In genomic region chr6:163679753-163680152, GRCh38 we compare ENCODE assay signal across 22 cellular contexts.
"Had no signal": no experiment of that assay in that cellular context is flagged by ENCODE, and none has a peak within 500 bp of the region (broad histone marks: within the 10 kb centered on the region; RNA-seq: fewer than 3 reads in every experiment).

No MANE protein-coding gene starts in this region.

- H3K27ac ChIP-seq: colonic mucosa, gastroesophageal sphincter, heart right ventricle, right atrium auricular region, tibial artery, VCaP had no signal

- H3K4me1 Mint-ChIP-seq: activated naive CD4-positive, alpha-beta T cell treated with anti-CD3 and anti-CD28 coated beads, Interleukin-2, amount 10 ng/mL, durations not matched to agents 7 days and 5 days; immature natural killer cell had no signal

- H3K27ac Mint-ChIP-seq: activated naive CD4-positive, alpha-beta T cell treated with anti-CD3 and anti-CD28 coated beads, Interleukin-2, amount 10 ng/mL, durations not matched to agents 7 days and 5 days; activated naive CD8-positive, alpha-beta T cell treated with anti-CD3 and anti-CD28 coated beads, Interleukin-2, amount 50 U/mL, for 24 hours; immature natural killer cell; progenitor cell of endocrine pancreas had no signal

- H3K36me3 ChIP-seq: colonic mucosa, gastroesophageal sphincter, heart right ventricle, right atrium auricular region, tibial artery had no signal

- H3K4me3 ChIP-seq: colonic mucosa, gastroesophageal sphincter, heart right ventricle, right atrium auricular region, tibial artery had no signal

- DNase-seq: activated CD4-positive, alpha-beta T cell treated with anti-CD3 and anti-CD28 coated beads, Interleukin-2, amount 50 U/mL, for 1 hour; activated CD4-positive, CD25-positive, alpha-beta regulatory T cell treated with anti-CD3 and anti-CD28 coated beads, Interleukin-2, amount 50 U/mL, for 72 hours; activated CD8-positive, alpha-beta memory T cell treated with anti-CD3 and anti-CD28 coated beads, Interleukin-2, amount 50 U/mL, for 48 hours; activated effector memory CD4-positive, alpha-beta T cell treated with Interleukin-2 at 50 U/mL for 16 hours; activated naive CD4-positive, alpha-beta T cell treated with anti-CD3 and anti-CD28 coated beads, Interleukin-2, amount 10 ng/mL, durations not matched to agents 7 days and 5 days; activated naive CD8-positive, alpha-beta T cell treated with anti-CD3 and anti-CD28 coated beads, Interleukin-2, amount 50 U/mL, for 24 hours; activated T-cell treated with anti-CD3 and anti-CD28 coated beads, Interleukin-2, amount 50 U/mL, for 48 hours; anterior cingulate cortex; central memory CD4-positive, alpha-beta T cell; colonic mucosa; heart right ventricle; immature natural killer cell; midbrain; stimulated activated CD4-positive, alpha-beta T cell treated with anti-CD3 and anti-CD28 coated beads, Interleukin-2, amount 100 ng/mL, for 24 hours; stimulated activated naive CD4-positive, alpha-beta T cell treated with Interleukin-2 at 50 U/mL for 16 hours; T1000; tibial artery had no signal

- H3K27me3 ChIP-seq: colonic mucosa, gastroesophageal sphincter, heart right ventricle, right atrium auricular region, tibial artery had no signal

- FAIRE-seq: urothelium cell line had no signal

- H3K9me3 Mint-ChIP-seq: activated naive CD4-positive, alpha-beta T cell treated with anti-CD3 and anti-CD28 coated beads, Interleukin-2, amount 10 ng/mL, durations not matched to agents 7 days and 5 days had no signal

- H3K4me1 ChIP-seq: colonic mucosa, gastroesophageal sphincter, tibial artery had no signal

- H3K36me3 Mint-ChIP-seq: activated naive CD4-positive, alpha-beta T cell treated with anti-CD3 and anti-CD28 coated beads, Interleukin-2, amount 10 ng/mL, durations not matched to agents 7 days and 5 days had no signal

- H3K9me3 ChIP-seq: colonic mucosa, tibial artery had no signal

- ATAC-seq: activated naive CD8-positive, alpha-beta T cell treated with anti-CD3 and anti-CD28 coated beads, Interleukin-2, amount 50 U/mL, for 24 hours; gastroesophageal sphincter had no signal

- H3K4me3 Mint-ChIP-seq: activated naive CD4-positive, alpha-beta T cell treated with anti-CD3 and anti-CD28 coated beads, Interleukin-2, amount 10 ng/mL, durations not matched to agents 7 days and 5 days; activated naive CD8-positive, alpha-beta T cell treated with anti-CD3 and anti-CD28 coated beads, Interleukin-2, amount 50 U/mL, for 24 hours; immature natural killer cell had no signal
